In genomic region chr16:75131081-75131480, GRCh38 we compare ENCODE assay signal across 23 cellular contexts. TPM values are rescaled to one million over a fixed set of nuclear protein-coding genes. Genes with fewer than 3 reads are reported as not detected.
DNase-seq lines count a peak whose midpoint lies in the region; ATAC-seq, FAIRE-seq and TF ChIP-seq lines count a peak whose summit lies in the region.
"Had no signal": no experiment of that assay in that cellular context is flagged by ENCODE, and none has a peak within 500 bp of the region (broad histone marks: within the 10 kb centered on the region; RNA-seq: fewer than 3 reads in every experiment).

No MANE protein-coding gene starts in this region.

- H2AK5ac ChIP-seq in IMR-90 (ENCODE audit: low read depth, low read length): no peak overlapping the region

- H4K91ac ChIP-seq in IMR-90 (ENCODE audit: insufficient read depth, low read depth, low read length): no peak overlapping the region

- peak overlapping the region; percentile 44 for H2AK9ac ChIP-seq in IMR-90 (replicated peaks; ENCODE audit: low read depth, low read length, poor library complexity)

- BruUV-seq in IMR-90 (replicated peaks; lab: Mats Ljungman, UMichigan) (no TSS peak), K562 (replicated peaks; lab: Mats Ljungman, UMichigan) (no TSS peak), HepG2 (replicated peaks; lab: Mats Ljungman, UMichigan) (no TSS peak)

- H3K56ac ChIP-seq in IMR-90 (ENCODE audit: extremely low read depth, insufficient read depth, low read length): no peak overlapping the region

- no peak for FAIRE-seq in K562 (lab: Jason Lieb, UNC)
- no peak for FAIRE-seq in HepG2 (lab: Jason Lieb, UNC)
- FAIRE-seq: GM12878 had no signal

- H3K14ac ChIP-seq in IMR-90 (replicated peaks; ENCODE audit: low read depth, low read length): no peak overlapping the region

- TF ChIP-seq CTCF in IMR-90 (conservative IDR thresholded peaks at IDR 0.05; ENCODE audit: low read depth, low read length): no peak
- no peak for TF ChIP-seq CTCF in K562 (IDR thresholded peaks at IDR 0.05 in 2 of 3, conservative IDR thresholded peaks at IDR 0.05 in 1 of 3; ENCODE audit: insufficient read depth in 2 of 3, low read depth in 1 of 3, low read length in 3 of 3)
- TF ChIP-seq CTCF in HepG2 (CRISPR knock-in tag; IDR thresholded peaks at IDR 0.05): no peak
- no peak for TF ChIP-seq CTCF in brain microvascular endothelial cell (IDR thresholded peaks at IDR 0.05; ENCODE audit: low read depth, low read length, missing control alignments)
- TF ChIP-seq CTCF in dorsolateral prefrontal cortex (IDR thresholded peaks at IDR 0.05 in 54 of 56, conservative IDR thresholded peaks at IDR 0.05 in 2 of 56; ENCODE audit: low read depth in 1 of 56, partially characterized antibody in 56 of 56): no peak

- no peak overlapping the region for H3K18ac ChIP-seq in IMR-90 (ENCODE audit: low read depth, low read length)

- H2BK20ac ChIP-seq in IMR-90 (ENCODE audit: low read depth, low read length): no peak overlapping the region

- H3K79me2 ChIP-seq in K562 (ENCODE audit: control insufficient read depth, insufficient read depth, low read length) (no peaks in the 10 kb centered on the region), HepG2 (ENCODE audit: insufficient read depth, low read length) (no peaks in the 10 kb centered on the region)

- H3K27ac ChIP-seq in IMR-90 (ENCODE audit: insufficient read depth, low read length) (no peak overlapping the region), K562 (ENCODE audit: extremely low read depth, low read depth, low read length) (no peak overlapping the region), HepG2 (ENCODE audit: extremely low read length, insufficient read depth, low read length) (peak overlapping the region; percentile 76), brain microvascular endothelial cell (no peak overlapping the region), dorsolateral prefrontal cortex (no peak overlapping the region)
- H3K27ac ChIP-seq: C4-2B, HL-60 had no signal

- peaks cover 0 to 6% (median 0%) of the 10 kb centered on the region in 3 donors for H3K36me3 Mint-ChIP-seq in naive thymus-derived CD8-positive, alpha-beta T cell
- H3K36me3 Mint-ChIP-seq: CD8-positive, alpha-beta T cell had no signal

- CTCF ChIA-PET in IMR-90 (lab: Yijun Ruan, JAX): interaction anchor here (1.7 kb wide), 1 partner anchor 20 kb away, joined by 4 read pairs; no protein-coding TSS in a partner anchor
- CTCF ChIA-PET in K562 (lab: Yijun Ruan, JAX; ENCODE audit: low intra/inter-chr PET ratio): no interaction called here
- CTCF ChIA-PET in HepG2 (lab: Yijun Ruan, JAX; ENCODE audit: low intra/inter-chr PET ratio, low total read pairs): no interaction called here

- H3K27me3 Mint-ChIP-seq in naive thymus-derived CD8-positive, alpha-beta T cell: peaks cover 4 to 15% (median 8%) of the 10 kb centered on the region in 5 donors

- 38% methylated on average over 4 of the region's 7 CpGs; no CpG with 5 or more reads in 1 of the 2 experiments for WGBS in IMR-90 (ENCODE audit: extremely low coverage in 2 of 2, insufficient read length in 1 of 2), 2 experiments
- 63% methylated on average over 5 of the region's 7 CpGs for WGBS in K562 (ENCODE audit: insufficient coverage, low coverage, missing lambda C conversion rate)
- WGBS in HepG2 (ENCODE audit: low lambda C conversion rate): 88% methylated on average over 7 of the region's 7 CpGs

- no peak overlapping the region for H2BK120ac ChIP-seq in IMR-90 (ENCODE audit: low read depth, low read length)

- no peak overlapping the region for H3K4me3 ChIP-seq in IMR-90 (ENCODE audit: insufficient read depth, low read depth, low read length)
- H3K4me3 ChIP-seq in K562: no peak overlapping the region
- H3K4me3 ChIP-seq in HepG2 (replicated peaks in 1 of 3; ENCODE audit: insufficient read depth in 1 of 3, low read depth in 2 of 3, low read length in 3 of 3): no peak overlapping the region
- no peak overlapping the region for H3K4me3 ChIP-seq in brain microvascular endothelial cell (ENCODE audit: low read depth, low read length)
- H3K4me3 ChIP-seq in dorsolateral prefrontal cortex: no peak overlapping the region
- H3K4me3 ChIP-seq: GM12878 had no signal

- H2BK5ac ChIP-seq in IMR-90 (ENCODE audit: low read depth, low read length, poor library complexity, severe bottlenecking): no peak overlapping the region

- TF ChIP-seq RAD21 in IMR-90 (IDR thresholded peaks at IDR 0.05; ENCODE audit: low read length) (no peak), K562 (CRISPR knock-in tag; conservative IDR thresholded peaks at IDR 0.05 in 1 of 2, IDR thresholded peaks at IDR 0.05 in 1 of 2) (no peak), HepG2 (CRISPR knock-in tag; IDR thresholded peaks at IDR 0.05) (no peak)

- no peak overlapping the region for H3K23ac ChIP-seq in IMR-90 (ENCODE audit: low read depth, low read length)

- H3K9me3 Mint-ChIP-seq in naive thymus-derived CD8-positive, alpha-beta T cell: peaks cover 0 to 14% (median 4%) of the 10 kb centered on the region in 9 donors

- peak overlapping the region in 1 of 10 donors; percentile 16 for H3K27ac Mint-ChIP-seq in naive thymus-derived CD8-positive, alpha-beta T cell
- H3K27ac Mint-ChIP-seq: B cell; CD8-positive, alpha-beta T cell had no signal

- H3K9me3 ChIP-seq in IMR-90 (ENCODE audit: control insufficient read depth, insufficient read depth, low read length) (peaks cover 4% of the 10 kb centered on the region; the same call in 1 of the 2 replicates), K562 (replicated peaks; ENCODE audit: control insufficient read depth, insufficient read depth, low read depth, low read length) (no peaks in the 10 kb centered on the region; the same call in none of the 2 replicates), HepG2 (ENCODE audit: low read length) (peaks cover 9% of the 10 kb centered on the region)
- H3K9me3 ChIP-seq: Caco-2 had no signal

- intact Hi-C loops in IMR-90 (cut with micrococcal nuclease): no loop called here
- intact Hi-C loops in K562 (cut with micrococcal nuclease): loop anchor here (10.0 kb wide), 2 partner anchors 266 to 426 kb away; partner anchors contain the start of gene MLKL
- intact Hi-C loops in HepG2 (cut with micrococcal nuclease; ENCODE audit: unreplicated experiment): no loop called here
- intact Hi-C loops in dorsolateral prefrontal cortex (cut with DNase I): no loop called here

- DNase-seq in IMR-90 (no peak), K562 (ENCODE audit: extremely low read depth in 1 of 4, low spot score in 3 of 4) (no peak), HepG2 (ENCODE audit: low spot score) (no peak), brain microvascular endothelial cell (no peak), dorsolateral prefrontal cortex (no peak)
- DNase-seq in stimulated activated CD4-positive, alpha-beta T cell treated with anti-CD3 and anti-CD28 coated beads, Interleukin-4, amount 100 ng/mL, for 4 hours: no peak
- no peak for DNase-seq in naive thymus-derived CD8-positive, alpha-beta T cell
- DNase-seq: CD8-positive, alpha-beta T cell; GDM1; Kasumi-1; NCI-H1417; NCI-H1694; NCI-H2029 treated with DMSO at 0.1 percent for 48 hours; NCI-H446 treated with DMSO at 0.1 percent for 48 hours; NCI-H82; NK-92 treated with Interleukin-12 subunit alpha and Interleukin-12 subunit beta, amount 100 ng/mL, for 24 hours; Right ventricle myocardium superior; RPMI8226 had no signal

- POLR2A ChIA-PET in IMR-90 (lab: Charles Lee; ENCODE audit: unreplicated experiment): no interaction called here
- POLR2A ChIA-PET in K562 (lab: Yijun Ruan, JAX): interaction anchor here (0.5 to 1.4 kb wide), 4 partner anchors 11 to 481 kb away, joined by 3 to 4 read pairs (median 3); no protein-coding TSS in a partner anchor
- POLR2A ChIA-PET in HepG2 (lab: Yijun Ruan, JAX): interaction anchor here (1.6 to 2.0 kb wide), 3 partner anchors 15 to 139 kb away, joined by 4 to 8 read pairs (median 6); partner anchors contain the start of gene LDHD
- POLR2A ChIA-PET in naive thymus-derived CD8-positive, alpha-beta T cell (lab: Charles Lee): no interaction called here

- H3K4me1 Mint-ChIP-seq in naive thymus-derived CD8-positive, alpha-beta T cell: peaks cover 3 to 13% (median 12%) of the 10 kb centered on the region in 4 donors
- H3K4me1 Mint-ChIP-seq: B cell had no signal

- H3K27me3 ChIP-seq in IMR-90 (ENCODE audit: control insufficient read depth, insufficient read depth, low read length): peaks cover 3% of the 10 kb centered on the region
- H3K27me3 ChIP-seq in K562 (ENCODE audit: control insufficient read depth in 2 of 2, insufficient read depth in 2 of 2, low read length in 2 of 2): no peaks in the 10 kb centered on the region; a peak in 1 of 5 replicates
- no peaks in the 10 kb centered on the region for H3K27me3 ChIP-seq in HepG2 (ENCODE audit: control insufficient read depth in 1 of 2, insufficient read depth in 2 of 2, low read length in 2 of 2)
- no peaks in the 10 kb centered on the region for H3K27me3 ChIP-seq in brain microvascular endothelial cell (replicated peaks)
- no peaks in the 10 kb centered on the region for H3K27me3 ChIP-seq in dorsolateral prefrontal cortex

- TF ChIP-seq POLR2A in IMR-90 (IDR thresholded peaks at IDR 0.05; ENCODE audit: low read depth, low read length) (no peak), K562 (conservative IDR thresholded peaks at IDR 0.05) (no peak), HepG2 (IDR thresholded peaks at IDR 0.05; ENCODE audit: insufficient read depth in 1 of 2, low read depth in 2 of 2, low read length in 2 of 2) (no peak)

- dilution Hi-C loops in IMR-90 (cut with HindIII; ENCODE audit: low sequenced_read_pairs, unreplicated experiment): no loop called here

- H3K4me1 ChIP-seq in IMR-90 (ENCODE audit: control insufficient read depth, insufficient read depth, low read length) (no peaks in the 10 kb centered on the region), K562 (replicated peaks in 1 of 2; ENCODE audit: control insufficient read depth in 2 of 2, insufficient read depth in 2 of 2, low read length in 2 of 2) (peaks cover 4 to 7% of the 10 kb centered on the region in 2 experiments; a peak in 4 of 5 replicates), HepG2 (ENCODE audit: insufficient read depth, low read length) (peaks cover 42% of the 10 kb centered on the region)

- H3K9me1 ChIP-seq in IMR-90 (ENCODE audit: insufficient read depth, low read length) (no peaks in the 10 kb centered on the region), K562 (ENCODE audit: control insufficient read depth, insufficient read depth, low read length) (no peaks in the 10 kb centered on the region)

- H4K8ac ChIP-seq in IMR-90 (ENCODE audit: low read depth in 2 of 2, low read length in 2 of 2): no peak overlapping the region

- no peak for ATAC-seq in IMR-90 (ENCODE audit: low read depth)
- ATAC-seq in K562: no peak; the same call in 2 of the 3 replicates
- no peak for ATAC-seq in HepG2
- ATAC-seq in naive thymus-derived CD8-positive, alpha-beta T cell: no peak
- ATAC-seq: CD8-positive, alpha-beta T cell; GM12878 had no signal

- H3K4me2 ChIP-seq in IMR-90 (ENCODE audit: low read depth, low read length) (no peak overlapping the region), K562 (ENCODE audit: insufficient read depth, low read length) (no peak overlapping the region), HepG2 (ENCODE audit: low read depth, low read length) (no peak overlapping the region)

- H3K4me3 Mint-ChIP-seq in naive thymus-derived CD8-positive, alpha-beta T cell: no peak overlapping the region
- H3K4me3 Mint-ChIP-seq: B cell; CD8-positive, alpha-beta T cell had no signal

- H2AFZ ChIP-seq in IMR-90 (replicated peaks; ENCODE audit: low read length, poor library complexity) (no peak overlapping the region), K562 (ENCODE audit: low read depth, low read length) (no peak overlapping the region), HepG2 (ENCODE audit: low read length) (no peak overlapping the region)

- no peak overlapping the region for H4K5ac ChIP-seq in IMR-90 (ENCODE audit: low read depth, low read length)

- H4K20me1 ChIP-seq in IMR-90 (ENCODE audit: insufficient read depth, low read length): no peaks in the 10 kb centered on the region
- H4K20me1 ChIP-seq in K562 (replicated peaks; ENCODE audit: control insufficient read depth, insufficient read depth, low read length): no peaks in the 10 kb centered on the region
- no peaks in the 10 kb centered on the region for H4K20me1 ChIP-seq in HepG2 (ENCODE audit: insufficient read depth, low read length)

- TF ChIP-seq EP300 in K562 (IDR thresholded peaks at IDR 0.05; ENCODE audit: low read length) (no peak), HepG2 (IDR thresholded peaks at IDR 0.05; ENCODE audit: low read depth in 2 of 2, low read length in 2 of 2) (no peak), HepG2 (CRISPR knock-in tag; IDR thresholded peaks at IDR 0.05; ENCODE audit: borderline replicate concordance) (no peak)

- in situ Hi-C loops in IMR-90 (cut with MboI; ENCODE audit: low sequenced_read_pairs): no loop called here
- in situ Hi-C loops in K562 (cut with MboI): loop anchor here (25.0 kb wide), 1 partner anchor 419 kb away; the partner anchor contains the start of gene MLKL
- in situ Hi-C loops in HepG2 (cut with HindIII; ENCODE audit: extremely low pct_ligation_motif_present, low pct_unique_long_range_greater_than_20kb): no loop called here
- in situ Hi-C loops in brain microvascular endothelial cell (cut with HindIII; ENCODE audit: low pct_ligation_motif_present, low sequenced_read_pairs): no loop called here

- no peaks in the 10 kb centered on the region for H3K79me1 ChIP-seq in IMR-90 (ENCODE audit: low read depth in 1 of 2, low read length in 2 of 2)

- H2BK15ac ChIP-seq in IMR-90 (ENCODE audit: low read depth, low read length): no peak overlapping the region

- no peaks in the 10 kb centered on the region for H3K36me3 ChIP-seq in IMR-90 (ENCODE audit: control insufficient read depth, insufficient read depth, low read length)
- H3K36me3 ChIP-seq in K562 (ENCODE audit: control insufficient read depth, insufficient read depth, low read length): no peaks in the 10 kb centered on the region
- H3K36me3 ChIP-seq in HepG2 (replicated peaks in 1 of 2; ENCODE audit: control insufficient read depth in 1 of 2, insufficient read depth in 2 of 2, low read length in 2 of 2): peaks cover 4 to 15% of the 10 kb centered on the region in 2 experiments; a peak in 3 of 5 replicates
- H3K36me3 ChIP-seq in brain microvascular endothelial cell (replicated peaks): no peaks in the 10 kb centered on the region

- H3K9ac ChIP-seq in IMR-90 (ENCODE audit: low read depth, low read length) (no peak overlapping the region), K562 (ENCODE audit: insufficient read depth in 1 of 2, low read depth in 2 of 2, low read length in 2 of 2) (no peak overlapping the region), HepG2 (ENCODE audit: insufficient read depth, low read depth, low read length) (no peak overlapping the region)

- no peak overlapping the region for H3K4ac ChIP-seq in IMR-90 (ENCODE audit: low read depth, low read length)

RNA-seq across cellular contexts. Expression of gene LDHD, which starts 14.5 kb away (rescaled TPM):
- total RNA-seq in IMR-90 (2012; rRNA removed) (under 0.01 TPM in 1 of 2 replicates, not detected in the other), K562 (2014; rRNA removed) (0.33 and 0.73 TPM in 2 replicates), K562 (2014; rRNA removed; fragmentation: Illumina TruSeq; extraction: Trizol) (not detected in 2 replicates), K562 (2015; rRNA removed; fragmentation: Illumina TruSeq; extraction: Trizol) (0.19 and 0.40 TPM in 2 replicates), K562 (2021) (0.69 and 0.83 TPM in 2 replicates), HepG2 (2016; rRNA removed; fragmentation: Illumina TruSeq; extraction: Trizol) (9.1 and 9.3 TPM in 2 replicates), dorsolateral prefrontal cortex (10 to 100 TPM; 13.5 to 41.4 (median 22.3) TPM)
- polyA plus RNA-seq in IMR-90 (2012; rRNA removed) (0.23 and 0.26 TPM in 2 replicates), K562 (2011; rRNA removed) (0.08 and 0.33 TPM in 2 replicates), K562 (2014; fragmentation: Illumina TruSeq; extraction: Trizol) (0.19 and 0.25 TPM in 2 replicates), K562 (2014; fragmentation: Nextera tagmentation; extraction: Ambion mirVana) (not detected), K562 (2014; rRNA removed) (0.39 and 0.86 TPM in 2 replicates), HepG2 (2011; rRNA removed) (9.8 and 12.1 TPM in 2 replicates)
- 0.16 and 0.29 TPM in 2 replicates for polyA plus RNA-seq in IMR-90 (2012; cell fraction: cytosol; rRNA removed)
- 0.78 and 1.1 TPM in 2 replicates for polyA plus RNA-seq in IMR-90 (2012; cell fraction: nucleus; rRNA removed; ENCODE audit: low replicate concordance)
- 0.48 and 1.4 TPM in 2 replicates for total RNA-seq in K562 (2011; cell fraction: chromatin; rRNA removed; ENCODE audit: low replicate concordance)
- 1.7 and 3.0 TPM in 2 replicates for total RNA-seq in K562 (2011; cell fraction: nucleolus; rRNA removed)
- total RNA-seq in K562 (2011; cell fraction: nucleoplasm; rRNA removed): 1.1 and 1.5 TPM in 2 replicates
- 0.21 and 1.0 TPM in 2 replicates for polyA plus RNA-seq in K562 (2011; cell fraction: cytosol; rRNA removed)
- polyA plus RNA-seq in K562 (2011; cell fraction: nucleus; rRNA removed): 0.42 and 2.2 TPM in 2 replicates
- polyA plus RNA-seq in K562 (2012): 0.61 and 0.93 TPM in 2 replicates
- 0.21 TPM in 1 of 2 replicates, not detected in the other for polyA minus RNA-seq in K562 (2011; rRNA and poly(A)+ RNA removed)
- not detected in 2 replicates for polyA minus RNA-seq in K562 (2011; cell fraction: cytosol; rRNA and poly(A)+ RNA removed)
- polyA minus RNA-seq in K562 (2011; cell fraction: nucleus; rRNA and poly(A)+ RNA removed): 0.44 and 1.1 TPM in 2 replicates
- 0.62 and 0.71 TPM in 2 replicates for total RNA-seq in HepG2 (2016; cell fraction: cytosol; rRNA removed; fragmentation: Illumina TruSeq; extraction: Trizol; ENCODE audit: low read depth)
- 8.4 and 10.2 TPM in 2 replicates for total RNA-seq in HepG2 (2016; cell fraction: insoluble cytoplasmic fraction; rRNA removed; fragmentation: Illumina TruSeq; extraction: Trizol)
- total RNA-seq in HepG2 (2016; cell fraction: membrane; rRNA removed; fragmentation: Illumina TruSeq; extraction: Trizol): 1.7 and 2.0 TPM in 2 replicates
- total RNA-seq in HepG2 (2016; cell fraction: nucleus; rRNA removed; fragmentation: Illumina TruSeq; extraction: Trizol): 7.0 and 9.0 TPM in 2 replicates
- polyA plus RNA-seq in HepG2 (2011; cell fraction: cytosol; rRNA removed): 7.9 and 13.1 TPM in 2 replicates
- 32.0 and 36.9 TPM in 2 replicates for polyA plus RNA-seq in HepG2 (2011; cell fraction: nucleus; rRNA removed)
- 5.5 and 7.8 TPM in 2 replicates for polyA plus RNA-seq in HepG2 (2012)
- polyA plus RNA-seq in HepG2 (2016; cell fraction: cytosol; fragmentation: Illumina TruSeq; extraction: Trizol; ENCODE audit: low read depth): 0.62 and 0.71 TPM in 2 replicates
- polyA plus RNA-seq in HepG2 (2016; cell fraction: insoluble cytoplasmic fraction; fragmentation: Illumina TruSeq; extraction: Trizol; ENCODE audit: low read depth): 7.5 and 8.7 TPM in 2 replicates
- polyA plus RNA-seq in HepG2 (2016; cell fraction: membrane; fragmentation: Illumina TruSeq; extraction: Trizol; ENCODE audit: low read depth): 1.4 and 1.6 TPM in 2 replicates
- 12.5 and 13.2 TPM in 2 replicates for polyA plus RNA-seq in HepG2 (2016; cell fraction: nucleus; fragmentation: Illumina TruSeq; extraction: Trizol; ENCODE audit: insufficient read depth, low read depth)
- polyA minus RNA-seq in HepG2 (2011; rRNA and poly(A)+ RNA removed; ENCODE audit: low replicate concordance): 0.56 and 16.0 TPM in 2 replicates
- 5.1 and 5.6 TPM in 2 replicates for polyA minus RNA-seq in HepG2 (2011; cell fraction: cytosol; rRNA and poly(A)+ RNA removed)
- polyA minus RNA-seq in HepG2 (2011; cell fraction: nucleus; rRNA and poly(A)+ RNA removed): 11.2 and 12.2 TPM in 2 replicates
- not detected for total RNA-seq in naive thymus-derived CD8-positive, alpha-beta T cell
- polyA plus RNA-seq in naive thymus-derived CD8-positive, alpha-beta T cell: not detected
- total RNA-seq: B cell; CD8-positive, alpha-beta T cell had no signal

RNA-seq across cellular contexts. Expression of gene ZFP1, which starts 17.2 kb away (rescaled TPM):
- 16.0 and 16.9 TPM in 2 replicates for total RNA-seq in IMR-90 (2012; rRNA removed)
- polyA plus RNA-seq in IMR-90 (2012; rRNA removed): 3.7 and 3.8 TPM in 2 replicates
- polyA plus RNA-seq in IMR-90 (2012; cell fraction: cytosol; rRNA removed): 1.3 and 1.8 TPM in 2 replicates
- 0.61 and 2.5 TPM in 2 replicates for polyA plus RNA-seq in IMR-90 (2012; cell fraction: nucleus; rRNA removed; ENCODE audit: low replicate concordance)
- total RNA-seq in K562 (2011; cell fraction: chromatin; rRNA removed; ENCODE audit: low replicate concordance): 4.7 and 12.9 TPM in 2 replicates
- 5.0 and 6.2 TPM in 2 replicates for total RNA-seq in K562 (2011; cell fraction: nucleolus; rRNA removed)
- 7.3 and 8.8 TPM in 2 replicates for total RNA-seq in K562 (2011; cell fraction: nucleoplasm; rRNA removed)
- total RNA-seq in K562 (2014; rRNA removed): 9.3 and 10.4 TPM in 2 replicates
- 14.7 and 16.1 TPM in 2 replicates for total RNA-seq in K562 (2014; rRNA removed; fragmentation: Illumina TruSeq; extraction: Trizol)
- 13.7 and 14.0 TPM in 2 replicates for total RNA-seq in K562 (2015; rRNA removed; fragmentation: Illumina TruSeq; extraction: Trizol)
- total RNA-seq in K562 (2021): 10.8 and 14.7 TPM in 2 replicates
- polyA plus RNA-seq in K562 (2011; rRNA removed): 10.8 and 13.3 TPM in 2 replicates
- polyA plus RNA-seq in K562 (2011; cell fraction: cytosol; rRNA removed): 2.9 and 4.8 TPM in 2 replicates
- 3.9 and 4.2 TPM in 2 replicates for polyA plus RNA-seq in K562 (2011; cell fraction: nucleus; rRNA removed)
- polyA plus RNA-seq in K562 (2012): 5.4 and 6.8 TPM in 2 replicates
- 11.4 and 11.6 TPM in 2 replicates for polyA plus RNA-seq in K562 (2014; fragmentation: Illumina TruSeq; extraction: Trizol)
- polyA plus RNA-seq in K562 (2014; fragmentation: Nextera tagmentation; extraction: Ambion mirVana): 1 to 10 TPM; 2.6 to 4.1 TPM
- 5.2 and 6.5 TPM in 2 replicates for polyA plus RNA-seq in K562 (2014; rRNA removed)
- polyA minus RNA-seq in K562 (2011; rRNA and poly(A)+ RNA removed): 14.8 and 15.0 TPM in 2 replicates
- 10.2 and 12.6 TPM in 2 replicates for polyA minus RNA-seq in K562 (2011; cell fraction: cytosol; rRNA and poly(A)+ RNA removed)
- polyA minus RNA-seq in K562 (2011; cell fraction: nucleus; rRNA and poly(A)+ RNA removed): 5.3 and 7.8 TPM in 2 replicates
- 14.0 and 18.8 TPM in 2 replicates for total RNA-seq in HepG2 (2016; rRNA removed; fragmentation: Illumina TruSeq; extraction: Trizol)
- 2.3 TPM in 2 replicates for total RNA-seq in HepG2 (2016; cell fraction: cytosol; rRNA removed; fragmentation: Illumina TruSeq; extraction: Trizol; ENCODE audit: low read depth)
- total RNA-seq in HepG2 (2016; cell fraction: insoluble cytoplasmic fraction; rRNA removed; fragmentation: Illumina TruSeq; extraction: Trizol): 13.8 and 20.4 TPM in 2 replicates
- 8.4 and 9.4 TPM in 2 replicates for total RNA-seq in HepG2 (2016; cell fraction: membrane; rRNA removed; fragmentation: Illumina TruSeq; extraction: Trizol)
- 13.2 and 13.5 TPM in 2 replicates for total RNA-seq in HepG2 (2016; cell fraction: nucleus; rRNA removed; fragmentation: Illumina TruSeq; extraction: Trizol)
- polyA plus RNA-seq in HepG2 (2011; rRNA removed): 6.6 and 8.3 TPM in 2 replicates
- 3.6 and 6.5 TPM in 2 replicates for polyA plus RNA-seq in HepG2 (2011; cell fraction: cytosol; rRNA removed)
- 4.8 TPM in 2 replicates for polyA plus RNA-seq in HepG2 (2011; cell fraction: nucleus; rRNA removed)
- 9.9 and 11.6 TPM in 2 replicates for polyA plus RNA-seq in HepG2 (2012)
- polyA plus RNA-seq in HepG2 (2016; cell fraction: cytosol; fragmentation: Illumina TruSeq; extraction: Trizol; ENCODE audit: low read depth): 0.85 and 1.1 TPM in 2 replicates
- 14.9 and 16.4 TPM in 2 replicates for polyA plus RNA-seq in HepG2 (2016; cell fraction: insoluble cytoplasmic fraction; fragmentation: Illumina TruSeq; extraction: Trizol; ENCODE audit: low read depth)
- 3.1 and 3.8 TPM in 2 replicates for polyA plus RNA-seq in HepG2 (2016; cell fraction: membrane; fragmentation: Illumina TruSeq; extraction: Trizol; ENCODE audit: low read depth)
- polyA plus RNA-seq in HepG2 (2016; cell fraction: nucleus; fragmentation: Illumina TruSeq; extraction: Trizol; ENCODE audit: insufficient read depth, low read depth): 13.5 and 13.6 TPM in 2 replicates
- polyA minus RNA-seq in HepG2 (2011; rRNA and poly(A)+ RNA removed; ENCODE audit: low replicate concordance): 9.0 and 12.5 TPM in 2 replicates
- 14.7 and 14.8 TPM in 2 replicates for polyA minus RNA-seq in HepG2 (2011; cell fraction: cytosol; rRNA and poly(A)+ RNA removed)
- polyA minus RNA-seq in HepG2 (2011; cell fraction: nucleus; rRNA and poly(A)+ RNA removed): 12.1 and 16.3 TPM in 2 replicates
- 10 to 100 TPM; 14.0 to 17.1 TPM for total RNA-seq in naive thymus-derived CD8-positive, alpha-beta T cell
- polyA plus RNA-seq in naive thymus-derived CD8-positive, alpha-beta T cell: 10 to 100 TPM; 12.4 to 26.5 (median 15.8) TPM
- 10 to 100 TPM; 23.0 to 53.7 (median 36.8) TPM for total RNA-seq in dorsolateral prefrontal cortex

Comparison
In these comparisons a context has a peak if more than half of its experiments do, and no peak if none do; other contexts are left out.
1. POLR2A ChIA-PET loops: an anchor here in K562 (0.5 to 1.4 kb wide) and HepG2 (1.6 to 2.0 kb wide); none called in IMR-90 and naive thymus-derived CD8-positive, alpha-beta T cell.